In the genomic region with DNA sequence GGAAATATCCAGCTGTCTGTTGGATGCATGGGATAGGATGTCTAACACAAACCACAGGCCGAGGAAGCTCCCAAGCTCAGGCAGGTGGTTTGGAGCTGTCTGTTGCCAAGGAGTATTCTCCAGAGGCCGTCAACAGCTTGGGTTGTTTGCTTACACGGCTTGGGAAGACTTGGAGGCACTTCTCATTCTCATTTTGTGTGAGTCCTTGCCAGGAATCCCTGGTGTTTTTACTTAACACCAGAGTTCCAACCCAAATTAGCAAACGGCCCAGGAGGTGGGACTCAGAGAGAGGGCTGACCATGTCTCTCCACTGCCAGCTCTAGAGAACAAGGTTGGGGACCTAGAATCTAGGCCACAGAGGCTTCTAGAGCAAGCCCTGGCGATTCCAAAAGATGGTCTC, we compare ENCODE assay signal across 19 cellular contexts.
DNase-seq lines count a peak whose midpoint lies in the region; TF ChIP-seq lines count a peak whose summit lies in the region.
"Had no signal": no experiment of that assay in that cellular context is flagged by ENCODE, and none has a peak within 500 bp of the region (broad histone marks: within the 10 kb centered on the region; RNA-seq: fewer than 3 reads in every experiment).

No MANE protein-coding gene starts in this region.

- H3K4me1 ChIP-seq in esophagus (ENCODE audit: control insufficient read depth in 2 of 2, insufficient read depth in 2 of 2, low read length in 1 of 2), result peaks cover 0 to 4% of the 10 kb centered on the region in 2 donors
- H3K4me1 ChIP-seq in tibial nerve, result peaks cover 0 to 34% (median 2%) of the 10 kb centered on the region in 4 donors
- H3K4me1 ChIP-seq: BLaER1 treated with 17β-estradiol and CSF1 and Interleukin-3, amounts not matched to agents 10 nM and 100 nM; colonic mucosa; neural progenitor cell; SJCRH30 had no signal

- peak in 1 of 2 donors; percentile 78 for TF ChIP-seq EP300 in tibial nerve (IDR thresholded peaks at IDR 0.05)

- no peaks in the 10 kb centered on the region for H3K36me3 ChIP-seq in esophagus (ENCODE audit: control insufficient read depth in 2 of 2, insufficient read depth in 2 of 2, low read length in 1 of 2)
- H3K36me3 ChIP-seq in tibial nerve, result no peaks in the 10 kb centered on the region
- H3K36me3 ChIP-seq: BLaER1 treated with 17β-estradiol and CSF1 and Interleukin-3, amounts not matched to agents 10 nM and 100 nM; colonic mucosa; neural progenitor cell; SJCRH30; upper lobe of left lung had no signal

- WGBS in esophagus, 2 donors, result 56 to 67% methylated on average over 5 of the region's 5 CpGs
- 51 to 55% methylated on average over 5 of the region's 5 CpGs for WGBS in tibial nerve, 2 donors

- H3K4me3 ChIP-seq in esophagus (ENCODE audit: low read depth in 1 of 2, low read length in 2 of 2) (no peak overlapping the region), tibial nerve (no peak overlapping the region), coronary artery (no peak overlapping the region)
- H3K4me3 ChIP-seq: BLaER1 treated with 17β-estradiol and CSF1 and Interleukin-3, amounts not matched to agents 10 nM and 100 nM; colonic mucosa; neural progenitor cell; SJCRH30; upper lobe of left lung had no signal

- H3K27ac ChIP-seq in esophagus (ENCODE audit: low read depth in 2 of 2, low read length in 1 of 2) (peak overlapping the region; percentile 12 to 64), tibial nerve (peak overlapping the region in 2 of 4 donors; percentile 64 to 78), coronary artery (peak overlapping the region in 1 of 2 donors; percentile 43)
- H3K27ac ChIP-seq: BLaER1 treated with 17β-estradiol and CSF1 and Interleukin-3, amounts not matched to agents 10 nM and 100 nM; colonic mucosa; neural progenitor cell; SJCRH30; upper lobe of left lung had no signal

- DNase-seq in NCI-H1417 (lab: John Stamatoyannopoulos, UW), result peak in 2 of 3 experiments; percentile 26 to 93
- DNase-seq in NCI-H1417 treated with DMSO at 0.1 percent for 48 hours (lab: John Stamatoyannopoulos, UW), result no peak
- peak; percentile 39 for DNase-seq in mucosa of gallbladder (ENCODE audit: low spot score)
- peak; percentile 62 to 85 for DNase-seq in tibial nerve (ENCODE audit: low spot score in 2 of 2)
- no peak for DNase-seq in stimulated activated CD4-positive, alpha-beta T cell treated with anti-CD3 and anti-CD28 coated beads, Interleukin-4, amount 100 ng/mL, for 1 hour
- DNase-seq in KG1 (lab: John Stamatoyannopoulos, UW), result no peak
- DNase-seq in coronary artery (ENCODE audit: low spot score), result no peak
- DNase-seq: 8988T, activated gamma-delta T cell, colonic mucosa, DMS53, kidney, mesendoderm, NCI-H345 had no signal

- TF ChIP-seq CTCF in tibial nerve (IDR thresholded peaks at IDR 0.05) (no peak), coronary artery (IDR thresholded peaks at IDR 0.05) (no peak)

- H3K27me3 ChIP-seq in esophagus (ENCODE audit: control insufficient read depth in 1 of 2, insufficient read depth in 2 of 2, low read length in 2 of 2) (no peaks in the 10 kb centered on the region), tibial nerve (no peaks in the 10 kb centered on the region)
- H3K27me3 ChIP-seq: BLaER1 treated with 17β-estradiol and CSF1 and Interleukin-3, amounts not matched to agents 10 nM and 100 nM; colonic mucosa; neural progenitor cell; SJCRH30; upper lobe of left lung had no signal

- H3K9me3 ChIP-seq in esophagus (ENCODE audit: control insufficient read depth in 2 of 2, insufficient read depth in 1 of 2, low read depth in 1 of 2, low read length in 1 of 2) (no peaks in the 10 kb centered on the region), tibial nerve (no peaks in the 10 kb centered on the region)
- H3K9me3 ChIP-seq: BLaER1 treated with 17β-estradiol and CSF1 and Interleukin-3, amounts not matched to agents 10 nM and 100 nM; colonic mucosa; SJCRH30; upper lobe of left lung had no signal

- TF ChIP-seq POLR2A in tibial nerve (IDR thresholded peaks at IDR 0.05), result no peak

Comparison
In these comparisons a context has a peak if more than half of its experiments do, and no peak if none do; other contexts are left out.
1. DNase-seq: peak in NCI-H1417 (2 of 3), mucosa of gallbladder (single experiment) and tibial nerve (2 of 2); none in NCI-H1417 treated with DMSO at 0.1 percent for 48 hours (single experiment), stimulated activated CD4-positive, alpha-beta T cell treated with anti-CD3 and anti-CD28 coated beads, Interleukin-4, amount 100 ng/mL, for 1 hour (single experiment), KG1 (single experiment) and coronary artery (single experiment).